In genomic region chr12:64696065-64696741, GRCh38 we compare ENCODE assay signal across 8 cellular contexts.
DNase-seq lines count a peak whose midpoint lies in the region; ATAC-seq and TF ChIP-seq lines count a peak whose summit lies in the region.
"Had no signal": no experiment of that assay in that cellular context is flagged by ENCODE, and none has a peak within 500 bp of the region (broad histone marks: within the 10 kb centered on the region; RNA-seq: fewer than 3 reads in every experiment).

No MANE protein-coding gene starts in this region.

- no peaks in the 10 kb centered on the region for H3K9me3 ChIP-seq in mammary epithelial cell (replicated peaks; ENCODE audit: insufficient read depth, low read length)
- H3K9me3 ChIP-seq in testis, result no peaks in the 10 kb centered on the region
- H3K9me3 ChIP-seq: SJCRH30 had no signal

- no peak for TF ChIP-seq POLR2A in testis (IDR thresholded peaks at IDR 0.05)

- CTCF ChIA-PET in mammary epithelial cell (lab: Charles Lee; ENCODE audit: low non-redundant PET), result interaction anchor here (0.6 kb wide), 1 partner anchor 147 kb away, joined by 3 read pairs; no protein-coding TSS in a partner anchor

- no peaks in the 10 kb centered on the region for H3K9me3 Mint-ChIP-seq in naive B cell

- H3K4me2 ChIP-seq in mammary epithelial cell (ENCODE audit: insufficient read depth, low read depth, low read length), result no peak overlapping the region

- BruUV-seq in mammary epithelial cell (replicated peaks; lab: Mats Ljungman, UMichigan), result no TSS peak

- no peaks in the 10 kb centered on the region for H3K27me3 Mint-ChIP-seq in naive B cell

- intact Hi-C loops in mammary epithelial cell (cut with micrococcal nuclease) (loop anchor here (1.0 to 5.0 kb wide), 2 partner anchors 147 to 244 kb away; partner anchors contain the start of gene TBK1), testis (cut with DNase I; ENCODE audit: low total_unique reads) (no loop called here)

- WGBS in mammary epithelial cell (ENCODE audit: low coverage, missing lambda C conversion rate), result 64% methylated on average over 1 of the region's 1 CpG
- 29 to 44% methylated on average over 1 of the region's 1 CpG for WGBS in testis, 2 donors

- H3K36me3 Mint-ChIP-seq in naive B cell, result peaks cover 17 to 26% of the 10 kb centered on the region in 2 donors

- H3K9ac ChIP-seq in mammary epithelial cell (ENCODE audit: insufficient read depth, low read length), result no peak overlapping the region

- dilution Hi-C loops in mammary epithelial cell (cut with HindIII; ENCODE audit: low sequenced_read_pairs), result loop anchor here (10.0 kb wide), 1 partner anchor 151 kb away; no protein-coding TSS in a partner anchor

- no peaks in the 10 kb centered on the region for H4K20me1 ChIP-seq in mammary epithelial cell (ENCODE audit: insufficient read depth, low read length)

- H3K4me1 ChIP-seq in mammary epithelial cell (ENCODE audit: insufficient read depth, low read length) (no peaks in the 10 kb centered on the region), testis (no peaks in the 10 kb centered on the region)

- in situ Hi-C loops in mammary epithelial cell (cut with MboI; ENCODE audit: low sequenced_read_pairs in 2 of 2), result no loop called here

- H3K27me3 ChIP-seq in mammary epithelial cell (ENCODE audit: insufficient read depth, low read length) (no peaks in the 10 kb centered on the region), testis (no peaks in the 10 kb centered on the region)
- H3K27me3 ChIP-seq: SJCRH30 had no signal

- peaks cover 19 to 28% (median 23%) of the 10 kb centered on the region in 3 donors for H3K4me1 Mint-ChIP-seq in naive B cell

- no peak overlapping the region for H2AFZ ChIP-seq in mammary epithelial cell (ENCODE audit: low read depth, low read length)

- no peak for ATAC-seq in naive B cell (ENCODE audit: low read depth in 2 of 2)
- ATAC-seq in GM19455 (IDR thresholded peaks at IDR 0.05; ENCODE audit: unreplicated experiment), result no peak

- DNase-seq in EL (peak; percentile 40), NCI-H1105 treated with DMSO at 0.1 percent for 48 hours (lab: John Stamatoyannopoulos, UW) (peak; percentile 47), mammary epithelial cell (no peak), naive B cell (no peak), testis (no peak)
- DNase-seq in effector CD8-positive, alpha-beta T cell (lab: John Stamatoyannopoulos, UW), result no peak

- H3K36me3 ChIP-seq in mammary epithelial cell (ENCODE audit: insufficient read depth, low read length) (peaks cover 2% of the 10 kb centered on the region), testis (ENCODE audit: low read depth, missing control alignments) (no peaks in the 10 kb centered on the region)

- no peaks in the 10 kb centered on the region for H3K79me2 ChIP-seq in mammary epithelial cell (ENCODE audit: insufficient read depth, low read length)

- H3K27ac ChIP-seq in mammary epithelial cell (ENCODE audit: insufficient read depth, low read depth, low read length) (no peak overlapping the region), testis (no peak overlapping the region)
- H3K27ac ChIP-seq: SJCRH30 had no signal

- H3K4me3 ChIP-seq in mammary epithelial cell (replicated peaks in 1 of 3; ENCODE audit: insufficient read depth in 1 of 3, low read depth in 2 of 3, low read length in 3 of 3) (no peak overlapping the region), testis (no peak overlapping the region)
- H3K4me3 ChIP-seq: SJCRH30 had no signal

- TF ChIP-seq CTCF in mammary epithelial cell (conservative IDR thresholded peaks at IDR 0.05 in 1 of 2, IDR thresholded peaks at IDR 0.05 in 1 of 2; ENCODE audit: extremely low read depth in 1 of 2, insufficient read depth in 1 of 2, low read depth in 1 of 2, low read length in 2 of 2), result peak; percentile 13 to 39
- peak in 1 of 3 experiments; percentile 20 for TF ChIP-seq CTCF in testis (IDR thresholded peaks at IDR 0.05)

- H3K4me3 Mint-ChIP-seq in naive B cell, result no peak overlapping the region

- H3K27ac Mint-ChIP-seq in naive B cell, result peak overlapping the region in 5 of 6 donors; percentile 10 to 73 (median 65)

Comparison
In these comparisons a context has a peak if more than half of its experiments do, and no peak if none do; other contexts are left out.
1. DNase-seq: peak in EL (single experiment) and NCI-H1105 treated with DMSO at 0.1 percent for 48 hours (single experiment); none in mammary epithelial cell (single experiment), naive B cell (single experiment), testis (single experiment) and effector CD8-positive, alpha-beta T cell (single experiment).